1 cellular context compared by ENCODE assay signal in the genomic region with DNA sequence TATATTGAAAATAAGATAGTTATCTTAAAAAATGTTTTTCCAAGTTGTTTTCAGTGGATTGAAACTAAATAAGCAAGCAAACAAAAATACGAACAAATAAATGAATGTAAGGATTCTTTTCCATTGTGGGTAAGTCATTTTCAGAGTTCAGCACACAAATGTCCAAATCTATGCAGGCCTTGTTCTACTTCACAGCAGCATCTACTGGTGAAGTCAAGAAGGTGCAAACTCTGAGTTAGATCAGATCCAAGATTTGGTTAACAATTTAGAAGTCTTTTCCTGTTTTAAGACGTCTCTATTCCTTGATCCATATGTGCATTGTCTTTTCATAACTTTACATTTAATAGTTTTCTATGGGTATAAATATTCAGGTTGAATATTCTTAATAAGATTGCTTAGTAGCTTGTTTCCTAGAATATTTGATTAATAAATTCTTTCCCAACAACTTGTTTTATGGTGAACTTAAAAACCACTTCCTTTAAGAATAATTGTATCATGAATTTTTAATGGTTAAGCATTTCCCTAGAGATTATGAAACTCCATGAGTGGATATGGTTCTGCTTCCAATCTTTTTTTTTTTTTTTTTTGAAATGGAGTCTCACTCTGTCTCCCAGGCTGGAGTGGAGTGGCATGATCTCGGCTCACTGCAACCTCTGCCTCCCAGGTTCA.
TF ChIP-seq lines count a peak whose summit lies in the region.

No MANE protein-coding gene starts in this region.

TF ChIP-seq in GM23338, 12 proteins besides CTCF, POLR2A, EP300 and RAD21 (continued from another document):
- TF ChIP-seq ZNF462 (CRISPR knock-in tag; IDR thresholded peaks at IDR 0.05) (no peak), NANOG (IDR thresholded peaks at IDR 0.05; ENCODE audit: borderline replicate concordance) (no peak), ZNF331 (CRISPR knock-in tag; IDR thresholded peaks at IDR 0.05; ENCODE audit: low read depth) (no peak), ETS1 (IDR thresholded peaks at IDR 0.05) (no peak)
